ENCODE assay signal across 8 cellular contexts in the genomic region with DNA sequence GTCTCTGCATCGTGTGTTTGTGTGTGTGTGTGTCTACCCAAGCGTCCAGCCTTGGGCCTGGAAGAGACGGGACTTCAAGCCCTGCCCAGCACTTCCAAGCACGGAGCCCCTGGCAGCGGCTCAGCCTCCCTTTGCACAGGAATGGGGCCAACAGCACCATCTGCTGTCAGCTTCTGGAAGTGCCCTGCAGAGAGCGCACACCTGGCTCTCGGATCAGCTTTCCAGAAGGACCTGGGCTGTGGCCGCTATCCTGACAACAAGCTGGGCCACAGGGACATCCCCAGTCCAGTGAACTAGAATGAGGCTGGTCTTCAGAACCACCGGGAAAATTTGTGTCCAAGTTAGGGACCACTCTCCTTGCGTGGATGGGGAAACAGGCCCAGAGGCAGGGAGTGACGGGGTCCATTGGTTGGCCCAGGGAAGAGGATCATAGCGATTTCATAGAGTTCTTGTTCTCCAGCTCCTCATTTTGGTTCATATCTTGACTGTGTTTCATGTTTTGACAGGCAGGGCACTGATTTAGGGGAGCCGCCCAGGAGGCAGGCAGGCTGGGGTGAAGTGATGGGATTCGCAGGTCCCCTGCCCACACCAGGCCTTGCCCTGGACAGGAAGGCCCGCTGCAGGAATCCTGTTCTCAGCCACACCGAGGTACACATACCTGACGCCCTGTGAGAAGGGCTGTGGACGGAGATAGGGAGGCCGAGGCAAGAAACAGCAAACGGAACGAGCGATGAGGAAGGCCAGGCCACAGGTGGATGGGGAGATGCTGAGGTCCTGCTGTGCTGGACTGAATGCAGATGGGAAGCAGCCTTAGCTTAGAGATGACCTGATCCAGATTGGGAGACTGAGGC. TPM values are rescaled to one million over a fixed set of nuclear protein-coding genes. Genes with fewer than 3 reads are reported as not detected.
DNase-seq lines count a peak whose midpoint lies in the region; ATAC-seq and TF ChIP-seq lines count a peak whose summit lies in the region.

No MANE protein-coding gene starts in this region.

- POLR2A ChIA-PET in BJ (lab: Charles Lee), result no interaction called here
- POLR2A ChIA-PET in HEK293 (lab: Yijun Ruan, JAX), result no interaction called here

- no peak for ATAC-seq in GM21723 (IDR thresholded peaks at IDR 0.05; ENCODE audit: unreplicated experiment)

- DNase-seq in BJ (ENCODE audit: low read depth) (no peak), NCI-H82 treated with DMSO at 0.1 percent for 48 hours (lab: John Stamatoyannopoulos, UW; ENCODE audit: unreplicated experiment) (peak; percentile 22), epithelial cell of proximal tubule (ENCODE audit: low read depth) (no peak), mucosa of gallbladder (ENCODE audit: low spot score) (peak; percentile 69)
- DNase-seq in activated CD8-positive, alpha-beta memory T cell treated with anti-CD3 and anti-CD28 coated beads, Interleukin-2, amount 50 U/mL, for 4 hours, result peak; percentile 63
- peak; percentile 48 for DNase-seq in stimulated activated CD8-positive, alpha-beta memory T cell treated with anti-CD3 and anti-CD28 coated beads, Interleukin-7, amount 100 ng/mL, for 24 hours (ENCODE audit: low read depth)

- no peaks in the 10 kb centered on the region for H3K9me3 ChIP-seq in HEK293 (ENCODE audit: control insufficient read depth, insufficient read depth, low read depth, low read length)

- no peak overlapping the region for H3K27ac ChIP-seq in HEK293 (ENCODE audit: extremely low read depth, low read depth, low read length)

- CTCF ChIA-PET in BJ (lab: Yijun Ruan, JAX), result interaction anchor here (0.6 to 11.5 kb wide), 15 partner anchors 10 to 410 kb away, joined by 3 to 174 read pairs (median 3); no protein-coding TSS in a partner anchor
- CTCF ChIA-PET in HEK293 (lab: Yijun Ruan, JAX), result interaction anchor here (0.6 to 4.7 kb wide), 17 partner anchors 12 to 605 kb away, joined by 3 to 90 read pairs (median 4); no protein-coding TSS in a partner anchor

- no peaks in the 10 kb centered on the region for H3K4me1 ChIP-seq in HEK293 (ENCODE audit: control insufficient read depth, insufficient read depth, low read length)

- H3K4me3 ChIP-seq in BJ (ENCODE audit: low read depth, low read length) (no peak overlapping the region), HEK293 (ENCODE audit: low read depth, low read length) (no peak overlapping the region), epithelial cell of proximal tubule (ENCODE audit: low read depth, low read length) (no peak overlapping the region)

- TF ChIP-seq CTCF in BJ (IDR thresholded peaks at IDR 0.05; ENCODE audit: insufficient read depth, low read depth, low read length) (peak; percentile 95), HEK293 (tag by site-specific recombination; IDR thresholded peaks at IDR 0.05) (peak; percentile 87), epithelial cell of proximal tubule (conservative IDR thresholded peaks at IDR 0.05; ENCODE audit: low read depth, low read length) (peak; percentile 95)

- H3K27me3 ChIP-seq in BJ (ENCODE audit: control insufficient read depth, insufficient read depth, low read length), result peaks cover 4% of the 10 kb centered on the region

- H3K36me3 ChIP-seq in BJ (ENCODE audit: control insufficient read depth, insufficient read depth, low read length) (no peaks in the 10 kb centered on the region), HEK293 (ENCODE audit: control insufficient read depth in 2 of 2, insufficient read depth in 1 of 2, low read length in 2 of 2) (no peaks in the 10 kb centered on the region)

TF ChIP-seq in HEK293, 187 proteins besides CTCF, POLR2A, EP300 and RAD21:
- TF ChIP-seq ZNF2 (tag by site-specific recombination; IDR thresholded peaks at IDR 0.05), result peak; percentile 99
- peak; percentile 74 for TF ChIP-seq ZNF654 (tag by site-specific recombination; IDR thresholded peaks at IDR 0.05; ENCODE audit: low read depth)
- TF ChIP-seq, protein P1, sequence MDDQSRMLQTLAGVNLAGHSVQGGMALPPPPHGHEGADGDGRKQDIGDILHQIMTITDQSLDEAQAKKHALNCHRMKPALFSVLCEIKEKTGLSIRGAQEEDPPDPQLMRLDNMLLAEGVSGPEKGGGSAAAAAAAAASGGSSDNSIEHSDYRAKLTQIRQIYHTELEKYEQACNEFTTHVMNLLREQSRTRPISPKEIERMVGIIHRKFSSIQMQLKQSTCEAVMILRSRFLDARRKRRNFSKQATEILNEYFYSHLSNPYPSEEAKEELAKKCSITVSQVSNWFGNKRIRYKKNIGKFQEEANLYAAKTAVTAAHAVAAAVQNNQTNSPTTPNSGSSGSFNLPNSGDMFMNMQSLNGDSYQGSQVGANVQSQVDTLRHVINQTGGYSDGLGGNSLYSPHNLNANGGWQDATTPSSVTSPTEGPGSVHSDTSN (CRISPR knock-in tag; IDR thresholded peaks at IDR 0.05), result peak; percentile 71; the same call in 1 of the 2 replicates
- TF ChIP-seq ZNF169 (tag by site-specific recombination; IDR thresholded peaks at IDR 0.05), result no peak
- TF ChIP-seq ZNF600 (tag by site-specific recombination; IDR thresholded peaks at IDR 0.05), result peak; percentile 37; the same call in 1 of the 2 replicates

RNA-seq across cellular contexts. Expression of a gene that starts 38.4 kb away (rescaled TPM):
- not detected in 2 replicates for polyA plus RNA-seq in BJ (2011; rRNA removed)
- polyA minus RNA-seq in BJ (2011; rRNA and poly(A)+ RNA removed), result not detected in 2 replicates
- total RNA-seq in epithelial cell of proximal tubule (not detected in 2 replicates), mucosa of gallbladder (not detected)

Comparison
In these comparisons a context has a peak if more than half of its experiments do, and no peak if none do; other contexts are left out.
1. DNase-seq: peak in NCI-H82 treated with DMSO at 0.1 percent for 48 hours (single experiment), activated CD8-positive, alpha-beta memory T cell treated with anti-CD3 and anti-CD28 coated beads, Interleukin-2, amount 50 U/mL, for 4 hours (single experiment), mucosa of gallbladder (single experiment) and stimulated activated CD8-positive, alpha-beta memory T cell treated with anti-CD3 and anti-CD28 coated beads, Interleukin-7, amount 100 ng/mL, for 24 hours (single experiment); none in BJ (single experiment) and epithelial cell of proximal tubule (single experiment).
2. Peak in every context shown above with its lines, with median percentiles within 50 percentile points of each other: CTCF ChIP-seq.